Comparison of ENCODE assay signal across 8 cellular contexts in the genomic region with DNA sequence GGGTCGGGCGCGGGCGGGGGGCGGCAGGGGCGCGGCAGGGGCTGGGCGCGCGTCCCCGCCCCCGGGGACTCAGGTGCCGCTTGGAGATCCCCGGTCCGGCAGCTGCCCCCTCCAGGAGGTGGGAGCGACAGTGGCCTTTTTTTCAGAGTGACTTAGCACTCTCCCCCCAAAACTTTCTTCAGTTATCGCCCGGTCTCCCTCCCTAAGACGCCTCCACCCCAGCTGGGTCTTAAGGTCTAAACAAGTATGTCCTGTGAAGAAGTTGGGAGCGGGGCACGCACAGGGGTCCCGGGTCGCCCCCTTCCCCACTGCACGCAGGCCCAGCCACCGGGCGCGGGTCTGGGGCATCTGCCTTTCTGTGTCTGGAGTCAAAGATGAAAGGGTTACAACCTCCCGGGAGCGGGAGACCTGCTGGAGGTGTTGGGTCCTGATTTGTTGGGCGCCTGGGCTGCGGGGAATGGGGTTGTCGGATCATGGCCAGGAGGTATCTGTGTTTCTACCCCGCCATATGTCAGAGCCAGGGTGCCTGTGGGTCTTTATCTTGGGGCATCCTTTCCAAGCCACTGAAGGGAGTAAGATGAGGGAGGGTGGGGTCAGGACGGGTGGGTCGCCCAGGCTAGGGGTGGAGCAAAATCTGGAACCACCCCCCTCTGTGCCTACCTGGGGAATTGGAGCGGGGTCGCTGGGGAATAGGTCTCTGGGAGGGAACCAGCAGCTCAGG. TPM values are rescaled to one million over a fixed set of nuclear protein-coding genes. Genes with fewer than 3 reads are reported as not detected.
A peak's percentile ranks its signal among the peaks of the same experiment; 100 is the strongest.
DNase-seq lines count a peak whose midpoint lies in the region; ATAC-seq and TF ChIP-seq lines count a peak whose summit lies in the region.

No MANE protein-coding gene starts in this region.

- TF ChIP-seq RAD21 in liver (IDR thresholded peaks at IDR 0.05), result no peak

- TF ChIP-seq EP300 in stomach (IDR thresholded peaks at IDR 0.05), result no peak

- TF ChIP-seq POLR2A in stomach (IDR thresholded peaks at IDR 0.05), result no peak

- ATAC-seq in GM19455 (IDR thresholded peaks at IDR 0.05; ENCODE audit: unreplicated experiment) (no peak), GM19395 (IDR thresholded peaks at IDR 0.05; ENCODE audit: unreplicated experiment) (no peak), HG02642 (IDR thresholded peaks at IDR 0.05; ENCODE audit: poor library complexity, unreplicated experiment) (no peak)

- intact Hi-C loops in stomach (cut with DNase I; ENCODE audit: low total_unique reads), result loop anchor here (5.0 kb wide), 1 partner anchor 165 kb away; no protein-coding TSS in a partner anchor

- TF ChIP-seq CTCF in BJ (IDR thresholded peaks at IDR 0.05; ENCODE audit: insufficient read depth, low read depth, low read length), result no peak
- no peak for TF ChIP-seq CTCF in liver (IDR thresholded peaks at IDR 0.05; ENCODE audit: low read depth, low read length, missing input control)
- no peak for TF ChIP-seq CTCF in stomach (IDR thresholded peaks at IDR 0.05)

- peaks cover 5% of the 10 kb centered on the region; the same call in 1 of the 2 replicates for H3K27me3 ChIP-seq in BJ (ENCODE audit: control insufficient read depth, insufficient read depth, low read length)
- no peaks in the 10 kb centered on the region for H3K27me3 ChIP-seq in MG63
- H3K27me3 ChIP-seq in adipocyte (replicated peaks; ENCODE audit: control insufficient read depth, insufficient read depth, low read length), result peaks cover 9% of the 10 kb centered on the region
- H3K27me3 ChIP-seq in liver (ENCODE audit: control insufficient read depth in 4 of 4, insufficient read depth in 4 of 4, low read length in 3 of 4), result no peaks in the 10 kb centered on the region
- peaks cover 0 to 29% (median 10%) of the 10 kb centered on the region in 3 donors for H3K27me3 ChIP-seq in stomach

- H3K36me3 ChIP-seq in BJ (ENCODE audit: control insufficient read depth, insufficient read depth, low read length) (no peaks in the 10 kb centered on the region), MG63 (no peaks in the 10 kb centered on the region), adipocyte (ENCODE audit: control insufficient read depth, insufficient read depth, low read length, severe bottlenecking) (no peaks in the 10 kb centered on the region), liver (ENCODE audit: control insufficient read depth in 4 of 4, insufficient read depth in 3 of 4, low read depth in 1 of 4, low read length in 3 of 4) (no peaks in the 10 kb centered on the region), stomach (no peaks in the 10 kb centered on the region)

- POLR2A ChIA-PET in BJ (lab: Charles Lee), result no interaction called here

- H3K27ac ChIP-seq in liver (ENCODE audit: low read depth in 1 of 2, low read length in 2 of 2) (peak overlapping the region; percentile 63 to 64), stomach (peak overlapping the region; percentile 42 to 93 (median 85))

- CTCF ChIA-PET in BJ (lab: Yijun Ruan, JAX), result interaction anchor here (0.9 to 6.8 kb wide), 7 partner anchors 9 to 203 kb away, joined by 3 to 85 read pairs (median 14); a partner anchor contains a TSS

- peak overlapping the region; percentile 53 for H3K4me3 ChIP-seq in BJ (ENCODE audit: low read depth, low read length)
- H3K4me3 ChIP-seq in MG63, result peak overlapping the region; percentile 26
- H3K4me3 ChIP-seq in adipocyte (ENCODE audit: low read length), result peak overlapping the region; percentile 47
- peak overlapping the region in 2 of 3 donors; percentile 4 to 55 for H3K4me3 ChIP-seq in liver (ENCODE audit: low read depth in 1 of 3, low read length in 3 of 3)
- peak overlapping the region; percentile 56 to 79 (median 64) for H3K4me3 ChIP-seq in stomach

- H3K9ac ChIP-seq in adipocyte (ENCODE audit: low read length), result peak overlapping the region; percentile 54
- H3K9ac ChIP-seq in liver (ENCODE audit: low read depth in 1 of 2, low read length in 2 of 2), result peak overlapping the region; percentile 24 to 44

- H3K9me3 ChIP-seq in MG63 (no peaks in the 10 kb centered on the region), adipocyte (ENCODE audit: control insufficient read depth, low read length) (no peaks in the 10 kb centered on the region), liver (ENCODE audit: control insufficient read depth in 4 of 4, low read length in 3 of 4) (no peaks in the 10 kb centered on the region), stomach (no peaks in the 10 kb centered on the region)

- 23% methylated on average over 37 of the region's 37 CpGs for WGBS in liver
- WGBS in stomach, 5 donors, result 17 to 36% (median 24%) methylated on average over 17 to 37 of the region's 37 CpGs

- H3K4me1 ChIP-seq in adipocyte (ENCODE audit: control insufficient read depth, insufficient read depth, low read length), result peaks cover 6% of the 10 kb centered on the region
- H3K4me1 ChIP-seq in liver (ENCODE audit: control insufficient read depth in 4 of 4, insufficient read depth in 4 of 4, low read length in 3 of 4), result peaks cover 0 to 9% (median 5%) of the 10 kb centered on the region in 4 donors
- peaks cover 20 to 57% (median 36%) of the 10 kb centered on the region in 4 donors for H3K4me1 ChIP-seq in stomach

- DNase-seq in BJ (ENCODE audit: low read depth) (no peak), MG63 (no peak), adipocyte (ENCODE audit: low read depth) (no peak), stomach (no peak)

TF ChIP-seq in liver, 16 proteins besides CTCF, POLR2A, EP300 and RAD21:
- no peak for TF ChIP-seq HNF4A (conservative IDR thresholded peaks at IDR 0.05)
- TF ChIP-seq, protein P1, sequence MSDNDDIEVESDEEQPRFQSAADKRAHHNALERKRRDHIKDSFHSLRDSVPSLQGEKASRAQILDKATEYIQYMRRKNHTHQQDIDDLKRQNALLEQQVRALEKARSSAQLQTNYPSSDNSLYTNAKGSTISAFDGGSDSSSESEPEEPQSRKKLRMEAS (IDR thresholded peaks at IDR 0.05), result no peak
- TF ChIP-seq FOXA1 (IDR thresholded peaks at IDR 0.05), result no peak
- no peak for TF ChIP-seq TAF1 (conservative IDR thresholded peaks at IDR 0.05)
- TF ChIP-seq, protein P2, sequence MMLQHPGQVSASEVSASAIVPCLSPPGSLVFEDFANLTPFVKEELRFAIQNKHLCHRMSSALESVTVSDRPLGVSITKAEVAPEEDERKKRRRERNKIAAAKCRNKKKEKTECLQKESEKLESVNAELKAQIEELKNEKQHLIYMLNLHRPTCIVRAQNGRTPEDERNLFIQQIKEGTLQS (IDR thresholded peaks at IDR 0.05), result no peak
- no peak for TF ChIP-seq JUND (IDR thresholded peaks at IDR 0.05)
- no peak for TF ChIP-seq HNF4G (IDR thresholded peaks at IDR 0.05)
- TF ChIP-seq YY1 (IDR thresholded peaks at IDR 0.05), result no peak
- TF ChIP-seq SP1 (IDR thresholded peaks at IDR 0.05), result no peak

RNA-seq across cellular contexts. Expression of a gene that starts 0.7 kb away (rescaled TPM):
- polyA plus RNA-seq in BJ (2011; rRNA removed) (2.0 TPM in 2 replicates), liver (1 to 10 TPM; 1.5 to 2.7 TPM), stomach (10 to 100 TPM in 1 of 3 donors, 1 to 10 TPM in 2; 4.5 to 10.1 (median 8.2) TPM)
- polyA minus RNA-seq in BJ (2011; rRNA and poly(A)+ RNA removed), result 3.0 and 5.8 TPM in 2 replicates
- 4.3 and 9.0 TPM in 2 replicates for total RNA-seq in MG63 (2014; rRNA removed; shearing (Covaris generic); ENCODE audit: low replicate concordance)
- total RNA-seq in liver (1 to 10 TPM; 7.0 to 7.4 TPM), stomach (10 to 100 TPM in 3 of 5 donors, 1 to 10 TPM in 2; 8.1 to 34.5 (median 16.5) TPM)

RNA-seq across cellular contexts. Expression of a gene that starts 39.5 kb away (rescaled TPM):
- not detected in 2 replicates for polyA plus RNA-seq in BJ (2011; rRNA removed)
- not detected in 2 replicates for polyA minus RNA-seq in BJ (2011; rRNA and poly(A)+ RNA removed)
- total RNA-seq in MG63 (2014; rRNA removed; shearing (Covaris generic); ENCODE audit: low replicate concordance), result not detected in 2 replicates
- total RNA-seq in liver, result not detected
- not detected for polyA plus RNA-seq in liver
- not detected for total RNA-seq in stomach
- not detected for polyA plus RNA-seq in stomach
